In genomic region chr7:30533886-30534285, GRCh38 we compare ENCODE assay signal across 15 cellular contexts. TPM values are rescaled to one million over a fixed set of nuclear protein-coding genes. Genes with fewer than 3 reads are reported as not detected.
DNase-seq lines count a peak whose midpoint lies in the region; ATAC-seq and TF ChIP-seq lines count a peak whose summit lies in the region.
"Had no signal": no experiment of that assay in that cellular context is flagged by ENCODE, and none has a peak within 500 bp of the region (broad histone marks: within the 10 kb centered on the region; RNA-seq: fewer than 3 reads in every experiment).

No MANE protein-coding gene starts in this region.

- CTCF ChIA-PET in activated naive CD4-positive, alpha-beta T cell treated with anti-CD3 and anti-CD28 coated beads for 36 hours (lab: Charles Lee) = no interaction called here

- H3K4me1 ChIP-seq in foreskin keratinocyte = no peaks in the 10 kb centered on the region
- H3K4me1 ChIP-seq: BLaER1 treated with 17β-estradiol and CSF1 and Interleukin-3, amounts not matched to agents 10 nM and 100 nM had no signal

- no peaks in the 10 kb centered on the region for H3K27me3 ChIP-seq in foreskin keratinocyte
- H3K27me3 ChIP-seq: BLaER1 treated with 17β-estradiol and CSF1 and Interleukin-3, amounts not matched to agents 10 nM and 100 nM had no signal

- H3K36me3 Mint-ChIP-seq in activated naive CD4-positive, alpha-beta T cell treated with anti-CD3 and anti-CD28 coated beads for 36 hours (ENCODE audit: low read depth) = peaks cover 15% of the 10 kb centered on the region

- H3K9me3 Mint-ChIP-seq in activated naive CD4-positive, alpha-beta T cell treated with anti-CD3 and anti-CD28 coated beads for 36 hours = no peaks in the 10 kb centered on the region
- H3K9me3 Mint-ChIP-seq: CD4-positive, alpha-beta T cell; HFFc6 had no signal

- peaks cover 6% of the 10 kb centered on the region for H3K4me1 Mint-ChIP-seq in activated naive CD4-positive, alpha-beta T cell treated with anti-CD3 and anti-CD28 coated beads for 36 hours (ENCODE audit: low read depth)

- no peaks in the 10 kb centered on the region for H3K27me3 Mint-ChIP-seq in activated naive CD4-positive, alpha-beta T cell treated with anti-CD3 and anti-CD28 coated beads for 36 hours (ENCODE audit: low read depth)
- H3K27me3 Mint-ChIP-seq: CD4-positive, alpha-beta T cell had no signal

- intact Hi-C loops in Right ventricle myocardium superior (cut with DNase I) = no loop called here
- intact Hi-C loops in left cardiac atrium (cut with DNase I) = no loop called here
- intact Hi-C loops in left ventricle myocardium superior (cut with micrococcal nuclease) = no loop called here
- intact Hi-C loops in activated naive CD4-positive, alpha-beta T cell treated with anti-CD3 and anti-CD28 coated beads for 36 hours (cut with micrococcal nuclease) = no loop called here

- peak; percentile 51 for DNase-seq in Right ventricle myocardium superior
- no peak for DNase-seq in left cardiac atrium
- peak; percentile 0 for DNase-seq in NCI-H226
- DNase-seq in left ventricle myocardium superior = peak; percentile 35
- no peak for DNase-seq in activated naive CD4-positive, alpha-beta T cell treated with anti-CD3 and anti-CD28 coated beads for 36 hours
- no peak for DNase-seq in foreskin keratinocyte
- DNase-seq: ACHN; CD4-positive, alpha-beta T cell; DMS79; HCEC 1CT; HFFc6 had no signal

- ATAC-seq in Right ventricle myocardium superior (ENCODE audit: poor library complexity) (peak; percentile 48), left cardiac atrium (no peak), left ventricle myocardium superior (peak; percentile 60), HG03469 (IDR thresholded peaks at IDR 0.05; ENCODE audit: unreplicated experiment) (no peak), foreskin keratinocyte (no peak)
- ATAC-seq: GM12878 had no signal

- H3K27ac Mint-ChIP-seq in activated naive CD4-positive, alpha-beta T cell treated with anti-CD3 and anti-CD28 coated beads for 36 hours = no peak overlapping the region
- H3K27ac Mint-ChIP-seq: CD4-positive, alpha-beta T cell; HFFc6 had no signal

- H3K4me3 Mint-ChIP-seq in activated naive CD4-positive, alpha-beta T cell treated with anti-CD3 and anti-CD28 coated beads for 36 hours = no peak overlapping the region
- H3K4me3 Mint-ChIP-seq: CD4-positive, alpha-beta T cell; HFFc6 had no signal

- no peak overlapping the region for H3K27ac ChIP-seq in foreskin keratinocyte
- H3K27ac ChIP-seq: BLaER1 treated with 17β-estradiol and CSF1 and Interleukin-3, amounts not matched to agents 10 nM and 100 nM; HL-60 had no signal

- no peak for TF ChIP-seq CTCF in foreskin keratinocyte (conservative IDR thresholded peaks at IDR 0.05)

RNA-seq across cellular contexts. Expression of gene GGCT, which starts 29.3 kb away (rescaled TPM):
- total RNA-seq in Right ventricle myocardium superior (17.4 TPM), left cardiac atrium (10 to 100 TPM; 22.0 to 31.7 TPM), left ventricle myocardium superior (18.2 TPM), foreskin keratinocyte (62.7 and 78.3 TPM in 2 replicates)
- 10 to 100 TPM; 83.0 to 83.8 TPM for total RNA-seq in activated naive CD4-positive, alpha-beta T cell treated with anti-CD3 and anti-CD28 coated beads for 36 hours
- 71.8 and 85.7 TPM in 2 replicates for polyA plus RNA-seq in foreskin keratinocyte

RNA-seq across cellular contexts. Expression of gene NOD1, which starts 55.3 kb away (rescaled TPM):
- total RNA-seq in Right ventricle myocardium superior = 7.6 TPM
- 10 to 100 TPM; 10.6 to 18.1 TPM for total RNA-seq in left cardiac atrium
- total RNA-seq in left ventricle myocardium superior = 6.9 TPM
- 1 to 10 TPM; 9.2 to 9.8 TPM for total RNA-seq in activated naive CD4-positive, alpha-beta T cell treated with anti-CD3 and anti-CD28 coated beads for 36 hours
- 5.7 and 5.9 TPM in 2 replicates for total RNA-seq in foreskin keratinocyte
- polyA plus RNA-seq in foreskin keratinocyte = 2.6 and 2.9 TPM in 2 replicates

Comparison
In these comparisons a context has a peak if more than half of its experiments do, and no peak if none do; other contexts are left out.
1. ATAC-seq: peak in Right ventricle myocardium superior (single experiment) and left ventricle myocardium superior (single experiment); none in left cardiac atrium (0 of 2), HG03469 (single experiment) and foreskin keratinocyte (single experiment).
2. DNase-seq: peak in Right ventricle myocardium superior (single experiment), NCI-H226 (single experiment) and left ventricle myocardium superior (single experiment); none in left cardiac atrium (single experiment), activated naive CD4-positive, alpha-beta T cell treated with anti-CD3 and anti-CD28 coated beads for 36 hours (single experiment) and foreskin keratinocyte (0 of 2).